Comparison of ENCODE assay signal across 24 cellular contexts in genomic region chr13:22198001-22198400, GRCh38.
A peak's percentile ranks its signal among the peaks of the same experiment; 100 is the strongest.
DNase-seq lines count a peak whose midpoint lies in the region; ATAC-seq, FAIRE-seq and TF ChIP-seq lines count a peak whose summit lies in the region.
"Had no signal": no experiment of that assay in that cellular context is flagged by ENCODE, and none has a peak within 500 bp of the region (broad histone marks: within the 10 kb centered on the region; RNA-seq: fewer than 3 reads in every experiment).

No MANE protein-coding gene starts in this region.

- H3K27me3 ChIP-seq in pancreas (no peaks in the 10 kb centered on the region), upper lobe of right lung (no peaks in the 10 kb centered on the region)
- H3K27me3 ChIP-seq: BLaER1 had no signal

- DNase-seq in NCI-H1092 treated with DMSO at 0.1 percent for 48 hours (lab: John Stamatoyannopoulos, UW) = peak; percentile 9
- no peak for DNase-seq in NCI-H1092 (lab: John Stamatoyannopoulos, UW)
- no peak for DNase-seq in left cardiac atrium
- DNase-seq in pancreas = peak in 3 of 6 donors; percentile 10 to 23 (median 15)
- no peak for DNase-seq in type B pancreatic cell (ENCODE audit: extremely low spot score, unreplicated experiment)
- no peak for DNase-seq in upper lobe of right lung
- no peak for DNase-seq in MV-4-11 (lab: John Stamatoyannopoulos, UW)
- DNase-seq: 8988T; activated CD4-positive, alpha-beta T cell treated with anti-CD3 and anti-CD28 coated beads, Interleukin-2, amount 10 ng/mL, durations not matched to agents 24 days and 14 days; activated CD8-positive, alpha-beta memory T cell treated with anti-CD3 and anti-CD28 coated beads, Interleukin-2, amount 50 U/mL, for 48 hours; activated gamma-delta T cell; effector memory CD4-positive, alpha-beta T cell; GF-D8; islet precursor cell; NCI-H1694; NCI-H345; stimulated activated CD4-positive, alpha-beta T cell treated with anti-CD3 and anti-CD28 coated beads, Interleukin-15, amount 100 ng/mL, for 24 hours; stimulated activated naive CD4-positive, alpha-beta T cell treated with Interleukin-2 at 50 U/mL for 16 hours had no signal

- H3K4me1 ChIP-seq in pancreas = peaks cover 0 to 5% (median 0%) of the 10 kb centered on the region in 3 donors
- no peaks in the 10 kb centered on the region for H3K4me1 ChIP-seq in upper lobe of right lung

- H3K36me3 ChIP-seq in pancreas = no peaks in the 10 kb centered on the region
- H3K36me3 ChIP-seq in upper lobe of right lung = no peaks in the 10 kb centered on the region
- H3K36me3 ChIP-seq: BLaER1 had no signal

- peak overlapping the region; percentile 27 for H3K27ac Mint-ChIP-seq in type B pancreatic cell
- H3K27ac Mint-ChIP-seq: activated CD4-positive, alpha-beta T cell treated with anti-CD3 and anti-CD28 coated beads, Interleukin-2, amount 10 ng/mL, durations not matched to agents 24 days and 14 days had no signal

- H3K9me3 ChIP-seq in pancreas = no peaks in the 10 kb centered on the region
- H3K9me3 ChIP-seq in upper lobe of right lung = no peaks in the 10 kb centered on the region

- peak overlapping the region in 1 of 4 donors; percentile 6 for H3K4me3 ChIP-seq in pancreas
- no peak overlapping the region for H3K4me3 ChIP-seq in upper lobe of right lung
- H3K4me3 ChIP-seq: BLaER1 had no signal

- H3K4me3 Mint-ChIP-seq in type B pancreatic cell = peak overlapping the region; percentile 58
- H3K4me3 Mint-ChIP-seq: activated CD4-positive, alpha-beta T cell treated with anti-CD3 and anti-CD28 coated beads, Interleukin-2, amount 10 ng/mL, durations not matched to agents 24 days and 14 days had no signal

- ATAC-seq in left cardiac atrium = peak; percentile 46 to 89
- peak; percentile 83 to 95 (median 90) for ATAC-seq in pancreas
- no peak for ATAC-seq in upper lobe of right lung
- no peak for ATAC-seq in HG02678 (IDR thresholded peaks at IDR 0.05; ENCODE audit: unreplicated experiment)

- H3K36me3 Mint-ChIP-seq in type B pancreatic cell = no peaks in the 10 kb centered on the region

- H3K9me3 Mint-ChIP-seq in type B pancreatic cell = no peaks in the 10 kb centered on the region

- no peak for FAIRE-seq in pancreas (lab: Jason Lieb, UNC)
- FAIRE-seq: D721Med, GM12891, TTC549 had no signal

- intact Hi-C loops in left cardiac atrium (cut with DNase I) (no loop called here), pancreas (cut with DNase I) (no loop called here), upper lobe of right lung (cut with DNase I) (no loop called here)

- H3K27ac ChIP-seq in pancreas (no peak overlapping the region), upper lobe of right lung (no peak overlapping the region)
- H3K27ac ChIP-seq: BLaER1, RWPE1 had no signal

- H3K27me3 Mint-ChIP-seq in type B pancreatic cell = no peaks in the 10 kb centered on the region
- H3K27me3 Mint-ChIP-seq: activated CD4-positive, alpha-beta T cell treated with anti-CD3 and anti-CD28 coated beads, Interleukin-2, amount 10 ng/mL, durations not matched to agents 24 days and 14 days had no signal

- TF ChIP-seq CTCF in pancreas (IDR thresholded peaks at IDR 0.05) (no peak), type B pancreatic cell (conservative IDR thresholded peaks at IDR 0.05) (no peak), upper lobe of right lung (IDR thresholded peaks at IDR 0.05) (no peak)

- H3K4me1 Mint-ChIP-seq in type B pancreatic cell (ENCODE audit: unreplicated experiment) = peaks cover 14% of the 10 kb centered on the region

- WGBS in pancreas, 2 donors = 3 to 9% methylated on average over 4 of the region's 4 CpGs

Comparison
In these comparisons a context has a peak if more than half of its experiments do, and no peak if none do; other contexts are left out.
1. ATAC-seq: peak in left cardiac atrium (2 of 2) and pancreas (4 of 4); none in upper lobe of right lung (single experiment) and HG02678 (single experiment).